Comparison of ENCODE assay signal across 12 cellular contexts in genomic region chr4:53476232-53477037, GRCh38.
DNase-seq lines count a peak whose midpoint lies in the region; ATAC-seq and TF ChIP-seq lines count a peak whose summit lies in the region.
"Had no signal": no experiment of that assay in that cellular context is flagged by ENCODE, and none has a peak within 500 bp of the region (broad histone marks: within the 10 kb centered on the region; RNA-seq: fewer than 3 reads in every experiment).

No MANE protein-coding gene starts in this region.

- no peak for TF ChIP-seq CTCF in heart right ventricle (IDR thresholded peaks at IDR 0.05)
- no peak for TF ChIP-seq CTCF in right atrium auricular region (IDR thresholded peaks at IDR 0.05)
- no peak for TF ChIP-seq CTCF in ascending aorta (IDR thresholded peaks at IDR 0.05)
- no peak for TF ChIP-seq CTCF in upper lobe of left lung (IDR thresholded peaks at IDR 0.05)

- H3K36me3 ChIP-seq in heart right ventricle (peaks cover 0 to 53% (median 0%) of the 10 kb centered on the region in 9 donors), right atrium auricular region (no peaks in the 10 kb centered on the region), ascending aorta (peaks cover 0 to 3% of the 10 kb centered on the region in 2 donors), upper lobe of left lung (no peaks in the 10 kb centered on the region)
- H3K36me3 ChIP-seq in effector memory CD4-positive, alpha-beta T cell (ENCODE audit: control insufficient read depth, insufficient read depth, low read length) = no peaks in the 10 kb centered on the region

- DNase-seq in heart right ventricle (no peak), right atrium auricular region (ENCODE audit: low spot score) (no peak), ascending aorta (ENCODE audit: low spot score in 2 of 2) (peak in 1 of 2 donors; percentile 85), upper lobe of left lung (no peak), ACHN (no peak)
- no peak for DNase-seq in effector memory CD4-positive, alpha-beta T cell
- DNase-seq: activated naive CD8-positive, alpha-beta T cell treated with anti-CD3 and anti-CD28 coated beads, Interleukin-2, amount 50 U/mL, for 24 hours; stimulated activated CD4-positive, alpha-beta T cell treated with anti-CD3 and anti-CD28 coated beads, Interleukin-12 subunit alpha, Interleukin-12 subunit beta, amount 100 ng/mL, for 4 hours; substantia nigra had no signal

- ATAC-seq in heart right ventricle = peak in 5 of 8 donors; percentile 20 to 71 (median 46)
- ATAC-seq in upper lobe of left lung (ENCODE audit: low FRiP score in 2 of 2) = peak; percentile 37 to 95
- no peak for ATAC-seq in HG02840 (IDR thresholded peaks at IDR 0.05; ENCODE audit: low FRiP score, unreplicated experiment)
- ATAC-seq: activated naive CD8-positive, alpha-beta T cell treated with anti-CD3 and anti-CD28 coated beads, Interleukin-2, amount 50 U/mL, for 24 hours had no signal

- H3K4me1 ChIP-seq in heart right ventricle = peaks cover 0 to 3% (median 0%) of the 10 kb centered on the region in 9 donors
- no peaks in the 10 kb centered on the region for H3K4me1 ChIP-seq in right atrium auricular region
- H3K4me1 ChIP-seq in ascending aorta = peaks cover 0 to 2% of the 10 kb centered on the region in 2 donors
- no peaks in the 10 kb centered on the region for H3K4me1 ChIP-seq in upper lobe of left lung
- H3K4me1 ChIP-seq in effector memory CD4-positive, alpha-beta T cell (ENCODE audit: control insufficient read depth, insufficient read depth, low read length, poor library complexity, severe bottlenecking) = no peaks in the 10 kb centered on the region

- in situ Hi-C loops in ACHN (cut with HindIII; ENCODE audit: low pct_ligation_motif_present, low pct_unique_long_range_greater_than_20kb, low sequenced_read_pairs) = no loop called here

- H3K27ac ChIP-seq in heart right ventricle = peak overlapping the region in 1 of 10 donors; percentile 44
- H3K27ac ChIP-seq in right atrium auricular region = peak overlapping the region in 1 of 2 donors; percentile 35
- peak overlapping the region; percentile 4 to 31 for H3K27ac ChIP-seq in ascending aorta
- H3K27ac ChIP-seq in upper lobe of left lung = no peak overlapping the region
- no peak overlapping the region for H3K27ac ChIP-seq in effector memory CD4-positive, alpha-beta T cell (ENCODE audit: insufficient read depth, low read length, poor library complexity, severe bottlenecking)
- H3K27ac ChIP-seq: KMS-11 had no signal

- no peak for TF ChIP-seq EP300 in upper lobe of left lung (IDR thresholded peaks at IDR 0.05)

- no peak overlapping the region for H3K4me3 ChIP-seq in heart right ventricle
- no peak overlapping the region for H3K4me3 ChIP-seq in right atrium auricular region
- H3K4me3 ChIP-seq in ascending aorta = no peak overlapping the region
- H3K4me3 ChIP-seq in iPS-11a (ENCODE audit: low read depth, low read length) = peak overlapping the region; percentile 4
- H3K4me3 ChIP-seq in upper lobe of left lung = no peak overlapping the region
- no peak overlapping the region for H3K4me3 ChIP-seq in effector memory CD4-positive, alpha-beta T cell (ENCODE audit: insufficient read depth, low read depth, low read length, poor library complexity, severe bottlenecking)

- H3K27me3 ChIP-seq in heart right ventricle (no peaks in the 10 kb centered on the region), right atrium auricular region (no peaks in the 10 kb centered on the region), ascending aorta (no peaks in the 10 kb centered on the region), upper lobe of left lung (no peaks in the 10 kb centered on the region)
- no peaks in the 10 kb centered on the region for H3K27me3 ChIP-seq in effector memory CD4-positive, alpha-beta T cell (replicated peaks; ENCODE audit: control insufficient read depth, insufficient read depth, low read length, poor library complexity, severe bottlenecking)

- H3K9me3 ChIP-seq in heart right ventricle (peaks cover 0 to 5% (median 0%) of the 10 kb centered on the region in 11 donors), right atrium auricular region (no peaks in the 10 kb centered on the region), ascending aorta (no peaks in the 10 kb centered on the region), upper lobe of left lung (no peaks in the 10 kb centered on the region)
- no peaks in the 10 kb centered on the region for H3K9me3 ChIP-seq in effector memory CD4-positive, alpha-beta T cell (ENCODE audit: control insufficient read depth, low read length)

- WGBS in heart right ventricle, 2 donors = 82 to 86% methylated on average over 10 of the region's 10 CpGs
- WGBS in upper lobe of left lung, 2 donors = 87 to 91% methylated on average over 10 of the region's 10 CpGs

- no peak for TF ChIP-seq POLR2A in upper lobe of left lung (IDR thresholded peaks at IDR 0.05)

- intact Hi-C loops in heart right ventricle (cut with DNase I) = no loop called here
- intact Hi-C loops in ascending aorta (cut with DNase I) = no loop called here

Comparison
In these comparisons a context has a peak if more than half of its experiments do, and no peak if none do; other contexts are left out.
1. H3K27ac ChIP-seq: peak in ascending aorta (2 of 2); none in upper lobe of left lung (0 of 4) and effector memory CD4-positive, alpha-beta T cell (single experiment).